Comparison of ENCODE assay signal across 11 cellular contexts in genomic region chr5:57184322-57184721, GRCh38. TPM values are rescaled to one million over a fixed set of nuclear protein-coding genes. Genes with fewer than 3 reads are reported as not detected.
DNase-seq lines count a peak whose midpoint lies in the region; ATAC-seq, FAIRE-seq and TF ChIP-seq lines count a peak whose summit lies in the region.
"Had no signal": no experiment of that assay in that cellular context is flagged by ENCODE, and none has a peak within 500 bp of the region (broad histone marks: within the 10 kb centered on the region; RNA-seq: fewer than 3 reads in every experiment).

No MANE protein-coding gene starts in this region.

- FAIRE-seq in pancreas (lab: Jason Lieb, UNC), result no peak

- no peak for TF ChIP-seq POLR2A in HCT116 (IDR thresholded peaks at IDR 0.05; ENCODE audit: borderline replicate concordance, extremely low read depth, insufficient read depth, insufficient read length)
- no peak for TF ChIP-seq POLR2A in right lobe of liver (IDR thresholded peaks at IDR 0.05)

- BruUV-seq in HCT116 (replicated peaks; lab: Mats Ljungman, UMichigan), result no TSS peak

- H3K27ac Mint-ChIP-seq in CD4-positive, alpha-beta T cell, result peak overlapping the region; percentile 69
- no peak overlapping the region for H3K27ac Mint-ChIP-seq in activated B cell treated with CpG ODN at 0.5 μM for 24 hours

- intact Hi-C loops in CD4-positive, alpha-beta T cell (cut with DNase I, micrococcal nuclease), result no loop called here
- intact Hi-C loops in HCT116 (cut with micrococcal nuclease) (no loop called here), activated B cell treated with CpG ODN at 0.5 μM for 24 hours (cut with micrococcal nuclease) (loop anchor here (2.0 kb wide), 1 partner anchor 14 kb away; no protein-coding TSS in a partner anchor), right lobe of liver (cut with DNase I) (no loop called here), pancreas (cut with DNase I) (no loop called here)

- H3K9ac ChIP-seq in HCT116 (ENCODE audit: low read length), result no peak overlapping the region

- POLR2A ChIA-PET in CD4-positive, alpha-beta T cell (lab: Charles Lee), result interaction anchor here (0.5 to 1.7 kb wide), 2 partner anchors 11 to 13 kb away, joined by 4 to 5 read pairs; no protein-coding TSS in a partner anchor
- POLR2A ChIA-PET in HCT116 (lab: Charles Lee) (no interaction called here), activated B cell treated with CpG ODN at 0.5 μM for 24 hours (lab: Charles Lee) (interaction anchor here (1.9 kb wide), 1 partner anchor 11 kb away, joined by 9 read pairs; the partner anchor contains the start of gene GPBP1)

- DNase-seq in CD4-positive, alpha-beta T cell, result no peak
- DNase-seq in HCT116 (ENCODE audit: low read depth, low spot score) (no peak), activated B cell treated with CpG ODN at 0.5 μM for 24 hours (no peak), right lobe of liver (no peak), pancreas (no peak), NAMALWA (ENCODE audit: low spot score) (no peak), hippocampal formation (lab: John Stamatoyannopoulos, UW) (no peak), 8988T (no peak)
- DNase-seq: body of pancreas, NCI-H2171 treated with DMSO at 0.1 percent for 48 hours had no signal

- no peaks in the 10 kb centered on the region for H3K27me3 Mint-ChIP-seq in CD4-positive, alpha-beta T cell
- no peaks in the 10 kb centered on the region for H3K27me3 Mint-ChIP-seq in activated B cell treated with CpG ODN at 0.5 μM for 24 hours

- TF ChIP-seq CTCF in CD4-positive, alpha-beta T cell (IDR thresholded peaks at IDR 0.05), result no peak
- TF ChIP-seq CTCF in HCT116 (IDR thresholded peaks at IDR 0.05 in 2 of 3, conservative IDR thresholded peaks at IDR 0.05 in 1 of 3; ENCODE audit: borderline replicate concordance in 1 of 3, insufficient read depth in 1 of 3, low read depth in 2 of 3, low read length in 2 of 3), result peak in 2 of 3 experiments; percentile 16 to 17; a peak in 2 of 6 replicates
- TF ChIP-seq CTCF in activated B cell treated with CpG ODN at 0.5 μM for 24 hours (IDR thresholded peaks at IDR 0.05), result no peak
- no peak for TF ChIP-seq CTCF in right lobe of liver (IDR thresholded peaks at IDR 0.05)
- TF ChIP-seq CTCF in pancreas (IDR thresholded peaks at IDR 0.05), result no peak

- H3K4me3 ChIP-seq in HCT116 (replicated peaks in 1 of 2; ENCODE audit: low read depth in 1 of 2, low read length in 2 of 2), result no peak overlapping the region
- H3K4me3 ChIP-seq in right lobe of liver, result no peak overlapping the region
- no peak overlapping the region for H3K4me3 ChIP-seq in pancreas
- H3K4me3 ChIP-seq: body of pancreas, skin epidermis had no signal

- no peaks in the 10 kb centered on the region; a peak in 1 of 4 replicates for H3K4me1 ChIP-seq in HCT116 (ENCODE audit: control insufficient read depth in 1 of 2, insufficient read depth in 2 of 2, low read length in 2 of 2)
- H3K4me1 ChIP-seq in right lobe of liver, result peaks cover 0 to 56% (median 9%) of the 10 kb centered on the region in 4 donors
- H3K4me1 ChIP-seq in pancreas, result peaks cover 22 to 50% (median 34%) of the 10 kb centered on the region in 3 donors

- H2AFZ ChIP-seq in HCT116 (ENCODE audit: low read depth, low read length, poor library complexity, severe bottlenecking), result no peak overlapping the region

- no peaks in the 10 kb centered on the region for H3K9me2 ChIP-seq in HCT116 (ENCODE audit: insufficient read depth)

- no peaks in the 10 kb centered on the region for H3K9me3 Mint-ChIP-seq in CD4-positive, alpha-beta T cell
- no peaks in the 10 kb centered on the region for H3K9me3 Mint-ChIP-seq in activated B cell treated with CpG ODN at 0.5 μM for 24 hours

- CTCF ChIA-PET in CD4-positive, alpha-beta T cell (lab: Charles Lee), result no interaction called here
- CTCF ChIA-PET in HCT116 (lab: Charles Lee), result no interaction called here
- CTCF ChIA-PET in activated B cell treated with CpG ODN at 0.5 μM for 24 hours (lab: Charles Lee), result no interaction called here

- RAD21 ChIA-PET in HCT116 (lab: Charles Lee; ENCODE audit: low non-redundant PET in 1 of 2, low total read pairs in 2 of 2, uncharacterized antibody in 2 of 2, unreplicated experiment in 2 of 2), result interaction anchor here in 1 of 2 experiments (0.6 kb wide), 1 partner anchor 55 kb away, joined by 4 read pairs; no protein-coding TSS in a partner anchor

- peak overlapping the region; percentile 78 for H3K4me3 Mint-ChIP-seq in CD4-positive, alpha-beta T cell
- H3K4me3 Mint-ChIP-seq in activated B cell treated with CpG ODN at 0.5 μM for 24 hours, result peak overlapping the region; percentile 32

- H3K4me2 ChIP-seq in HCT116 (ENCODE audit: low read length), result no peak overlapping the region

- peaks cover 100% of the 10 kb centered on the region for H3K79me2 ChIP-seq in HCT116 (ENCODE audit: insufficient read depth, low read length)

- no peaks in the 10 kb centered on the region for H3K9me3 ChIP-seq in CD4-positive, alpha-beta T cell (ENCODE audit: control insufficient read depth, low read length)
- H3K9me3 ChIP-seq in HCT116 (ENCODE audit: control insufficient read depth in 1 of 2, insufficient read depth in 1 of 2, low read depth in 1 of 2, low read length in 2 of 2) (no peaks in the 10 kb centered on the region), right lobe of liver (no peaks in the 10 kb centered on the region), pancreas (no peaks in the 10 kb centered on the region)
- H3K9me3 ChIP-seq: body of pancreas had no signal

- no peak overlapping the region for H3K27ac ChIP-seq in CD4-positive, alpha-beta T cell (ENCODE audit: low read depth, low read length)
- no peak overlapping the region for H3K27ac ChIP-seq in HCT116 (ENCODE audit: low read depth, low read length)
- H3K27ac ChIP-seq in right lobe of liver, result no peak overlapping the region
- no peak overlapping the region for H3K27ac ChIP-seq in pancreas
- H3K27ac ChIP-seq: body of pancreas, skin epidermis had no signal

- H4K20me1 ChIP-seq in HCT116 (ENCODE audit: insufficient read depth), result peaks cover 29% of the 10 kb centered on the region; the same call in 1 of the 2 replicates

- WGBS in right lobe of liver (ENCODE audit: insufficient coverage, low coverage, low lambda C conversion rate, missing lambda C conversion rate), result no CpG with 5 or more reads among the region's 2 CpGs
- WGBS in pancreas, 2 donors, result 97 to 100% methylated on average over 2 of the region's 2 CpGs

- peaks cover 84% of the 10 kb centered on the region for H3K4me1 Mint-ChIP-seq in CD4-positive, alpha-beta T cell (ENCODE audit: low read depth)
- peaks cover 82% of the 10 kb centered on the region for H3K4me1 Mint-ChIP-seq in activated B cell treated with CpG ODN at 0.5 μM for 24 hours

- no peaks in the 10 kb centered on the region for H3K27me3 ChIP-seq in CD4-positive, alpha-beta T cell (ENCODE audit: control insufficient read depth, insufficient read depth, low read length)
- H3K27me3 ChIP-seq in HCT116 (ENCODE audit: insufficient read depth, low read length) (no peaks in the 10 kb centered on the region), right lobe of liver (no peaks in the 10 kb centered on the region), pancreas (no peaks in the 10 kb centered on the region)
- H3K27me3 ChIP-seq: body of pancreas had no signal

- peaks cover 6 to 13% of the 10 kb centered on the region in 2 experiments; a peak in 3 of 4 replicates for H3K36me3 ChIP-seq in HCT116 (ENCODE audit: control insufficient read depth in 1 of 2, insufficient read depth in 2 of 2, low read length in 2 of 2)
- peaks cover 0 to 10% (median 0%) of the 10 kb centered on the region in 4 donors for H3K36me3 ChIP-seq in right lobe of liver
- H3K36me3 ChIP-seq in pancreas, result no peaks in the 10 kb centered on the region

- TF ChIP-seq RAD21 in HCT116 (IDR thresholded peaks at IDR 0.05; ENCODE audit: low read depth), result peak; percentile 21; the same call in 1 of the 2 replicates

- ATAC-seq in CD4-positive, alpha-beta T cell (ENCODE audit: poor library complexity), result no peak
- ATAC-seq in HCT116 (peak; percentile 85), activated B cell treated with CpG ODN at 0.5 μM for 24 hours (ENCODE audit: low read depth) (no peak), right lobe of liver (peak in 3 of 4 donors; percentile 12 to 24 (median 14)), pancreas (no peak)
- ATAC-seq: body of pancreas had no signal

- peaks cover 67% of the 10 kb centered on the region for H3K36me3 Mint-ChIP-seq in CD4-positive, alpha-beta T cell (ENCODE audit: low read depth)
- H3K36me3 Mint-ChIP-seq in activated B cell treated with CpG ODN at 0.5 μM for 24 hours (ENCODE audit: low read depth), result peaks cover 65% of the 10 kb centered on the region

TF ChIP-seq in HCT116, 20 proteins besides CTCF, POLR2A, EP300 and RAD21:
- TF ChIP-seq POLR2AphosphoS5 (IDR thresholded peaks at IDR 0.05; ENCODE audit: low read depth, low read length) (no peak), ZFX (IDR thresholded peaks at IDR 0.05) (no peak), SIN3A (IDR thresholded peaks at IDR 0.05; ENCODE audit: low read depth) (no peak)

RNA-seq across cellular contexts. Expression of gene GPBP1, which starts 10.5 kb away (rescaled TPM):
- 100 to 1,000 TPM; 136 to 137 TPM for total RNA-seq in CD4-positive, alpha-beta T cell
- total RNA-seq in HCT116 (2021; ENCODE audit: unreplicated experiment) (69.5 TPM), activated B cell treated with CpG ODN at 0.5 μM for 24 hours (130 and 142 TPM in 2 replicates), right lobe of liver (10 to 100 TPM; 19.5 to 28.2 (median 24.9) TPM), pancreas (10 to 100 TPM; 23.4 to 44.9 (median 26.1) TPM)
- 28.8 and 34.2 TPM in 2 replicates for polyA plus RNA-seq in HCT116 (2012)
- polyA plus RNA-seq in pancreas, result 10 to 100 TPM; 32.6 to 54.0 TPM

Comparison
In these comparisons a context has a peak if more than half of its experiments do, and no peak if none do; other contexts are left out.
1. ATAC-seq: peak in HCT116 (single experiment) and right lobe of liver (3 of 4); none in CD4-positive, alpha-beta T cell (single experiment), activated B cell treated with CpG ODN at 0.5 μM for 24 hours (single experiment) and pancreas (0 of 4).
2. CTCF ChIP-seq: peak in HCT116 (2 of 3); none in CD4-positive, alpha-beta T cell (single experiment), activated B cell treated with CpG ODN at 0.5 μM for 24 hours (single experiment), right lobe of liver (0 of 4) and pancreas (0 of 4).